ENCODE assay signal across 10 cellular contexts in genomic region chr2:205704101-205704741, GRCh38. TPM values are rescaled to one million over a fixed set of nuclear protein-coding genes. Genes with fewer than 3 reads are reported as not detected.
DNase-seq lines count a peak whose midpoint lies in the region; ATAC-seq and TF ChIP-seq lines count a peak whose summit lies in the region.
"Had no signal": no experiment of that assay in that cellular context is flagged by ENCODE, and none has a peak within 500 bp of the region (broad histone marks: within the 10 kb centered on the region; RNA-seq: fewer than 3 reads in every experiment).

No MANE protein-coding gene starts in this region.

- TF ChIP-seq CTCF in WTC11 (IDR thresholded peaks at IDR 0.05) (no peak), gastroesophageal sphincter (IDR thresholded peaks at IDR 0.05) (no peak), GM13976 (IDR thresholded peaks at IDR 0.05; ENCODE audit: borderline replicate concordance, control extremely low read depth, extremely low read depth, insufficient read depth, missing control alignments) (no peak)

- TF ChIP-seq POLR2A in gastroesophageal sphincter (IDR thresholded peaks at IDR 0.05), result no peak

- WGBS in gastroesophageal sphincter (ENCODE audit: low coverage in 1 of 2), 2 donors, result 25 to 51% methylated on average over 4 to 8 of the region's 9 CpGs

- H3K36me3 ChIP-seq in gastroesophageal sphincter (peaks cover 0 to 26% of the 10 kb centered on the region in 2 donors), rectal smooth muscle tissue (ENCODE audit: control insufficient read depth, insufficient read depth, low read length) (peaks cover 4% of the 10 kb centered on the region)

- no peak overlapping the region for H3K4me3 ChIP-seq in gastroesophageal sphincter
- no peak overlapping the region for H3K4me3 ChIP-seq in rectal smooth muscle tissue (ENCODE audit: low read length)

- peaks cover 56% of the 10 kb centered on the region for H3K4me1 Mint-ChIP-seq in WTC11

- POLR2A ChIA-PET in WTC11 (lab: Charles Lee), result no interaction called here

- peak overlapping the region; percentile 26 for H3K27ac Mint-ChIP-seq in WTC11

- peak; percentile 59 for DNase-seq in DMS153 (lab: John Stamatoyannopoulos, UW)
- DNase-seq in WTC11 (ENCODE audit: low spot score), result no peak
- DNase-seq in HuH-7 (ENCODE audit: low spot score), result no peak
- DNase-seq in AML-193 (lab: John Stamatoyannopoulos, UW), result no peak
- no peak for DNase-seq in GM13976 (ENCODE audit: low spot score)
- DNase-seq: NCI-H1092 treated with DMSO at 0.1 percent for 48 hours had no signal

- peaks cover 66 to 100% (median 89%) of the 10 kb centered on the region in 3 donors for H3K4me1 ChIP-seq in gastroesophageal sphincter
- peaks cover 96% of the 10 kb centered on the region for H3K4me1 ChIP-seq in rectal smooth muscle tissue (ENCODE audit: control insufficient read depth, insufficient read depth, low read length)

- H3K9ac ChIP-seq in rectal smooth muscle tissue (ENCODE audit: low read length), result no peak overlapping the region

- no peak overlapping the region for H3K4me3 Mint-ChIP-seq in WTC11

- CTCF ChIA-PET in WTC11 (lab: Charles Lee), result interaction anchor here (0.7 to 1.3 kb wide), 3 partner anchors 17 to 222 kb away, joined by 3 read pairs; no protein-coding TSS in a partner anchor

- H3K27me3 ChIP-seq in gastroesophageal sphincter (no peaks in the 10 kb centered on the region), rectal smooth muscle tissue (ENCODE audit: control insufficient read depth, insufficient read depth, low read length) (no peaks in the 10 kb centered on the region)

- TF ChIP-seq EP300 in gastroesophageal sphincter (IDR thresholded peaks at IDR 0.05), result no peak

- H3K9me3 ChIP-seq in gastroesophageal sphincter, result no peaks in the 10 kb centered on the region

- H3K27me3 Mint-ChIP-seq in WTC11 (ENCODE audit: low read depth), result no peaks in the 10 kb centered on the region

- ATAC-seq in WTC11 (no peak), gastroesophageal sphincter (no peak), HG02588 (IDR thresholded peaks at IDR 0.05; ENCODE audit: unreplicated experiment) (no peak)

- peak overlapping the region; percentile 85 to 96 (median 93) for H3K27ac ChIP-seq in gastroesophageal sphincter
- H3K27ac ChIP-seq in rectal smooth muscle tissue (ENCODE audit: low read depth, low read length), result peak overlapping the region; percentile 79

- in situ Hi-C loops in GM13976 (cut with MboI; ENCODE audit: low sequenced_read_pairs, unreplicated experiment), result no loop called here

- no peaks in the 10 kb centered on the region for H3K9me3 Mint-ChIP-seq in WTC11
- H3K9me3 Mint-ChIP-seq: CD14-positive monocyte had no signal

- no peaks in the 10 kb centered on the region for H3K36me3 Mint-ChIP-seq in WTC11
- H3K36me3 Mint-ChIP-seq: CD14-positive monocyte had no signal

TF ChIP-seq in WTC11, 78 proteins besides CTCF, POLR2A, EP300 and RAD21:
- TF ChIP-seq SMAD3 (CRISPR knock-in tag; IDR thresholded peaks at IDR 0.05; ENCODE audit: borderline replicate concordance) (no peak), ATF1 (CRISPR knock-in tag; IDR thresholded peaks at IDR 0.05) (no peak), NFE2L1 (CRISPR knock-in tag; IDR thresholded peaks at IDR 0.05) (no peak), PRDM15 (CRISPR knock-in tag; IDR thresholded peaks at IDR 0.05) (no peak), ZNF281 (CRISPR knock-in tag; IDR thresholded peaks at IDR 0.05) (no peak), MXD4 (CRISPR knock-in tag; IDR thresholded peaks at IDR 0.05; ENCODE audit: borderline replicate concordance) (no peak), ZNF219 (CRISPR knock-in tag; IDR thresholded peaks at IDR 0.05; ENCODE audit: borderline replicate concordance) (no peak), FOXK1 (CRISPR knock-in tag; IDR thresholded peaks at IDR 0.05) (no peak), CREB1 (CRISPR knock-in tag; IDR thresholded peaks at IDR 0.05) (no peak), HMGXB4 (CRISPR knock-in tag; IDR thresholded peaks at IDR 0.05) (no peak), KAT7 (CRISPR knock-in tag; IDR thresholded peaks at IDR 0.05; ENCODE audit: borderline replicate concordance) (no peak), ZNF425 (CRISPR knock-in tag; conservative IDR thresholded peaks at IDR 0.05) (no peak), ZNF263 (CRISPR knock-in tag; IDR thresholded peaks at IDR 0.05; ENCODE audit: low read depth) (no peak), ELF4 (CRISPR knock-in tag; IDR thresholded peaks at IDR 0.05; ENCODE audit: low read depth) (no peak)

RNA-seq across cellular contexts. Expression of gene NRP2, which starts 21.9 kb away (rescaled TPM):
- total RNA-seq in WTC11 (2021) (19.5 to 41.0 TPM (median 19.9 TPM) in 3 replicates), gastroesophageal sphincter (100 to 1,000 TPM; 278 to 466 (median 371) TPM)
